Comparison of ENCODE assay signal across 8 cellular contexts in the genomic region with DNA sequence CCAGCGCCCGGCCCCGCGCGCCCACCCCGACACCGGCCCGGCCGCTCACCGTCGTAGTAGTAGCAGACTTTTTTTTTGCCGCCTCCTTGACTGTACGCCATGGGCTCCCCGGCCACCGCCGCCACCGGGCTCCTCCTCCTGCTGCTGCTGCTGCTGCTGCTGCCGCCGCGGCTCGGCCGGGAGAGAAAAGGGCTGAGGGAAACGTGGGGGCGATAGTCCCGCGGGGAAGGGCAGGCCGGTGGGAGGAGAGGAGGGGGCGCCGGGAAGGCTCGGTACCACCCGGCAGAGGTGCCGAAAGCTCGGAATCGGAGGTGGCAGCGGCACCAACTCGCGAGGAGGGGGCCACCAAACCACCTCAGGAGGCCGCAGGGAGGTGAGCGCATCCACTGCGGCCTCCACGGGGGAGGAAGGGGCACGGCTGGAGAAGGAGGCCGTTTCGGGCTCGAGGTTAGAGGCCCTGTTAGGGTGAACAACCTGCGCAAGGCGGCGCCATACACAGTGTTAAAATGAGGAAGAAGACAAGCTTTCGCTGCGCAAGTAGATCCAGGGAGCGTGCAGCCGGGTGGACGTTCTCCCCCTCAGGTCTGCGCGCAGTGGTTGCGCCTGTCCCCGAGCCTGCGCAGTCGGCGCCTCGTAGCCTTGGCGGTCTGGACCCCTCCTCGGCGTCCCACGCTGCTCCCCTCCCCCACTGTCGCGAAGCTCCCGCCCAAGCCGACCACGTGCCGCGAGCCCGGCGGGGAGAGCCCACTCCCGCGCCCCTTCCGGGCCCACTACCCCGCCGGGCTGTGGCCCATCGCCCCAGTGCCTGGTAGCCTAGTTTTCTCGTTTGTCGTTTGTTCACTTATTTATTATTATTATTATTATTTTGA. TPM values are rescaled to one million over a fixed set of nuclear protein-coding genes. Genes with fewer than 3 reads are reported as not detected.
DNase-seq lines count a peak whose midpoint lies in the region; ATAC-seq and TF ChIP-seq lines count a peak whose summit lies in the region.

HDAC2 (minus strand) TSS at position 341 of the 869 bp plus-strand sequence; CDS start at position 101, 240 bp downstream.

- H3K9me3 Mint-ChIP-seq in CD4-positive, CD25-positive, alpha-beta regulatory T cell = no peaks in the 10 kb centered on the region
- no peaks in the 10 kb centered on the region for H3K9me3 Mint-ChIP-seq in activated CD8-positive, alpha-beta T cell treated with anti-CD3 and anti-CD28 coated beads, Interleukin-2, amount 10 ng/mL, durations not matched to agents 7 days and 5 days (ENCODE audit: insufficient read depth)

- peak; percentile 74 to 91 (median 88) for DNase-seq in CD4-positive, CD25-positive, alpha-beta regulatory T cell
- DNase-seq in NCI-H82 treated with DMSO at 0.1 percent for 48 hours (lab: John Stamatoyannopoulos, UW; ENCODE audit: unreplicated experiment) = peak; percentile 59
- DNase-seq in activated CD8-positive, alpha-beta T cell treated with anti-CD3 and anti-CD28 coated beads, Interleukin-2, amount 10 ng/mL, durations not matched to agents 7 days and 5 days = peak; percentile 87
- peak; percentile 89 for DNase-seq in lung (ENCODE audit: low spot score)
- DNase-seq in stimulated activated CD4-positive, alpha-beta T cell treated with anti-CD3 and anti-CD28 coated beads, TNF-alpha, amount 100 ng/mL, for 48 hours (ENCODE audit: low read depth in 3 of 3) = peak; percentile 74 to 85 (median 78)

- CTCF ChIA-PET in activated CD8-positive, alpha-beta T cell treated with anti-CD3 and anti-CD28 coated beads, Interleukin-2, amount 10 ng/mL, durations not matched to agents 7 days and 5 days (lab: Charles Lee) = interaction anchor here (1.0 kb wide), 1 partner anchor 10 kb away, joined by 11 read pairs; no protein-coding TSS in a partner anchor

- POLR2A ChIA-PET in activated CD8-positive, alpha-beta T cell treated with anti-CD3 and anti-CD28 coated beads, Interleukin-2, amount 10 ng/mL, durations not matched to agents 7 days and 5 days (lab: Charles Lee) = no interaction called here

- no peaks in the 10 kb centered on the region for H3K9me3 ChIP-seq in CD4-positive, CD25-positive, alpha-beta regulatory T cell (ENCODE audit: control insufficient read depth in 2 of 2, low read length in 2 of 2)
- H3K9me3 ChIP-seq in ectodermal cell (ENCODE audit: control insufficient read depth, low read length) (no peaks in the 10 kb centered on the region), lung (ENCODE audit: control insufficient read depth in 2 of 2, insufficient read depth in 1 of 2, low read length in 1 of 2) (no peaks in the 10 kb centered on the region)

- TF ChIP-seq CTCF in lung (IDR thresholded peaks at IDR 0.05; ENCODE audit: control extremely low read depth, extremely low read depth) = no peak

- H3K36me3 ChIP-seq in CD4-positive, CD25-positive, alpha-beta regulatory T cell (ENCODE audit: control insufficient read depth, insufficient read depth, low read length) = no peaks in the 10 kb centered on the region
- no peaks in the 10 kb centered on the region for H3K36me3 ChIP-seq in ectodermal cell (ENCODE audit: control insufficient read depth, insufficient read depth, low read length)
- H3K36me3 ChIP-seq in lung (ENCODE audit: control insufficient read depth in 2 of 2, insufficient read depth in 2 of 2, low read length in 2 of 2) = no peaks in the 10 kb centered on the region

- 0 to 1% methylated on average over 80 of the region's 82 CpGs for WGBS in ectodermal cell, 2 experiments
- 0 to 1% methylated on average over 58 to 82 of the region's 82 CpGs for WGBS in lung, 2 donors

- H3K4me1 ChIP-seq in CD4-positive, CD25-positive, alpha-beta regulatory T cell (ENCODE audit: control insufficient read depth, insufficient read depth, low read length, poor library complexity, severe bottlenecking) = peaks cover 29% of the 10 kb centered on the region
- H3K4me1 ChIP-seq in ectodermal cell (ENCODE audit: control insufficient read depth, insufficient read depth, low read length) = peaks cover 4% of the 10 kb centered on the region
- H3K4me1 ChIP-seq in lung (ENCODE audit: control insufficient read depth in 2 of 2, insufficient read depth in 2 of 2, low read length in 2 of 2) = peaks cover 0 to 7% of the 10 kb centered on the region in 2 donors

- peak; percentile 78 to 80 for ATAC-seq in CD4-positive, CD25-positive, alpha-beta regulatory T cell (ENCODE audit: low read depth in 2 of 2)
- ATAC-seq in GM19351 (IDR thresholded peaks at IDR 0.05; ENCODE audit: unreplicated experiment) (peak; percentile 73), HG03521 (IDR thresholded peaks at IDR 0.05; ENCODE audit: unreplicated experiment) (peak; percentile 80), lung (ENCODE audit: insufficient read depth, low FRiP score) (peak; percentile 97)
- ATAC-seq in activated CD8-positive, alpha-beta T cell treated with anti-CD3 and anti-CD28 coated beads, Interleukin-2, amount 10 ng/mL, durations not matched to agents 7 days and 5 days = peak; percentile 81

- peak within 1 kb of the TSS; percentile 82 for H3K27ac ChIP-seq in CD4-positive, CD25-positive, alpha-beta regulatory T cell (ENCODE audit: insufficient read depth, low read length, poor library complexity, severe bottlenecking)
- H3K27ac ChIP-seq in ectodermal cell (ENCODE audit: insufficient read depth, low read depth, low read length, poor library complexity, severe bottlenecking) (peak within 1 kb of the TSS; percentile 98), lung (ENCODE audit: low read depth in 1 of 2, low read length in 1 of 2) (peak within 1 kb of the TSS; percentile 94 to 97)

- peak within 1 kb of the TSS; percentile 95 to 98 (median 97) for H3K27ac Mint-ChIP-seq in CD4-positive, CD25-positive, alpha-beta regulatory T cell
- H3K27ac Mint-ChIP-seq in activated CD8-positive, alpha-beta T cell treated with anti-CD3 and anti-CD28 coated beads, Interleukin-2, amount 10 ng/mL, durations not matched to agents 7 days and 5 days = peak within 1 kb of the TSS; percentile 98

- H3K4me3 ChIP-seq in CD4-positive, CD25-positive, alpha-beta regulatory T cell (ENCODE audit: low read depth, low read length) = peak within 1 kb of the TSS; percentile 93
- H3K4me3 ChIP-seq in ectodermal cell (ENCODE audit: insufficient read depth, low read depth, low read length) (peak within 1 kb of the TSS; percentile 96), lung (peak within 1 kb of the TSS; percentile 86)

- peak within 1 kb of the TSS; percentile 96 to 100 (median 98) for H3K4me3 Mint-ChIP-seq in CD4-positive, CD25-positive, alpha-beta regulatory T cell
- peak within 1 kb of the TSS; percentile 90 for H3K4me3 Mint-ChIP-seq in activated CD8-positive, alpha-beta T cell treated with anti-CD3 and anti-CD28 coated beads, Interleukin-2, amount 10 ng/mL, durations not matched to agents 7 days and 5 days

- H3K27me3 Mint-ChIP-seq in CD4-positive, CD25-positive, alpha-beta regulatory T cell = peaks cover 8% of the 10 kb centered on the region
- no peaks in the 10 kb centered on the region for H3K27me3 Mint-ChIP-seq in activated CD8-positive, alpha-beta T cell treated with anti-CD3 and anti-CD28 coated beads, Interleukin-2, amount 10 ng/mL, durations not matched to agents 7 days and 5 days (ENCODE audit: low read depth)

- no peaks in the 10 kb centered on the region for H3K27me3 ChIP-seq in CD4-positive, CD25-positive, alpha-beta regulatory T cell (ENCODE audit: control insufficient read depth, insufficient read depth, low read length)
- H3K27me3 ChIP-seq in ectodermal cell (ENCODE audit: control insufficient read depth, insufficient read depth, low read length, poor library complexity, severe bottlenecking) (no peaks in the 10 kb centered on the region), lung (ENCODE audit: control insufficient read depth, insufficient read depth) (no peaks in the 10 kb centered on the region)

- H3K4me1 Mint-ChIP-seq in CD4-positive, CD25-positive, alpha-beta regulatory T cell = peaks cover 25 to 49% (median 33%) of the 10 kb centered on the region in 4 donors
- peaks cover 25% of the 10 kb centered on the region for H3K4me1 Mint-ChIP-seq in activated CD8-positive, alpha-beta T cell treated with anti-CD3 and anti-CD28 coated beads, Interleukin-2, amount 10 ng/mL, durations not matched to agents 7 days and 5 days (ENCODE audit: low read depth)

- H3K36me3 Mint-ChIP-seq in CD4-positive, CD25-positive, alpha-beta regulatory T cell = no peaks in the 10 kb centered on the region
- H3K36me3 Mint-ChIP-seq in activated CD8-positive, alpha-beta T cell treated with anti-CD3 and anti-CD28 coated beads, Interleukin-2, amount 10 ng/mL, durations not matched to agents 7 days and 5 days (ENCODE audit: low read depth) = peaks cover 5% of the 10 kb centered on the region

RNA-seq across cellular contexts. Expression of gene HDAC2, which starts in this region (rescaled TPM):
- total RNA-seq in CD4-positive, CD25-positive, alpha-beta regulatory T cell = 46.5 TPM
- 10 to 100 TPM; 68.7 to 80.9 (median 74.6) TPM for polyA plus RNA-seq in CD4-positive, CD25-positive, alpha-beta regulatory T cell
- 10 to 100 TPM; 66.8 to 75.7 TPM for total RNA-seq in activated CD8-positive, alpha-beta T cell treated with anti-CD3 and anti-CD28 coated beads, Interleukin-2, amount 10 ng/mL, durations not matched to agents 7 days and 5 days
- 384 TPM for polyA plus RNA-seq in ectodermal cell (2013, experiment 1 of 4)
- 395 TPM for polyA plus RNA-seq in ectodermal cell (2013, experiment 2 of 4)
- polyA plus RNA-seq in ectodermal cell (2013, experiment 3 of 4) = 324 TPM
- 368 TPM for polyA plus RNA-seq in ectodermal cell (2013, experiment 4 of 4)
- total RNA-seq in lung = 100 to 1,000 TPM in 1 of 2 donors, 10 to 100 TPM in 1; 48.2 to 113 TPM
- polyA plus RNA-seq in lung = 10 to 100 TPM; 53.2 to 69.6 TPM

Comparison
In these comparisons a context has a peak if more than half of its experiments do, and no peak if none do; other contexts are left out.
1. Peak in every context shown above with its lines: DNase-seq, ATAC-seq, H3K4me3 ChIP-seq and H3K27ac ChIP-seq.